ENCODE assay signal across 8 cellular contexts in genomic region chr9:128192601-128193371, GRCh38. TPM values are rescaled to one million over a fixed set of nuclear protein-coding genes. Genes with fewer than 3 reads are reported as not detected.
DNase-seq lines count a peak whose midpoint lies in the region; ATAC-seq, FAIRE-seq and TF ChIP-seq lines count a peak whose summit lies in the region.

No MANE protein-coding gene starts in this region.

- H3K36me3 Mint-ChIP-seq in WTC11 (peaks cover 13% of the 10 kb centered on the region), neural crest cell (ENCODE audit: low read depth) (peaks cover 14% of the 10 kb centered on the region)

- H3K9me3 Mint-ChIP-seq in WTC11 (no peaks in the 10 kb centered on the region), neural crest cell (no peaks in the 10 kb centered on the region)

- peaks cover 10% of the 10 kb centered on the region for H3K27me3 Mint-ChIP-seq in WTC11 (ENCODE audit: low read depth)
- no peaks in the 10 kb centered on the region for H3K27me3 Mint-ChIP-seq in neural crest cell (ENCODE audit: low read depth)

- in situ Hi-C loops in GM13976 (cut with MboI; ENCODE audit: low sequenced_read_pairs, unreplicated experiment) = no loop called here

- POLR2A ChIA-PET in WTC11 (lab: Charles Lee) = interaction anchor here (0.6 kb wide), 1 partner anchor 254 kb away, joined by 3 read pairs; no protein-coding TSS in a partner anchor

- H3K4me3 Mint-ChIP-seq in WTC11 = peak overlapping the region; percentile 39
- peak overlapping the region; percentile 76 for H3K4me3 Mint-ChIP-seq in neural crest cell

- TF ChIP-seq CTCF in GM13976 (IDR thresholded peaks at IDR 0.05; ENCODE audit: borderline replicate concordance, control extremely low read depth, extremely low read depth, insufficient read depth, missing control alignments) (peak; percentile 63), WTC11 (IDR thresholded peaks at IDR 0.05) (no peak), fibroblast of the aortic adventitia (IDR thresholded peaks at IDR 0.05; ENCODE audit: insufficient read depth, low read length) (no peak), neural crest cell (conservative IDR thresholded peaks at IDR 0.05) (no peak)

- DNase-seq in AG08395 (ENCODE audit: low spot score) = peak; percentile 90
- DNase-seq in GM13976 (ENCODE audit: low spot score) = peak; percentile 64
- DNase-seq in NCI-H2029 treated with DMSO at 0.1 percent for 48 hours (lab: John Stamatoyannopoulos, UW) = peak; percentile 78
- peak; percentile 30 for DNase-seq in WTC11 (ENCODE audit: low spot score)
- peak; percentile 89 for DNase-seq in fibroblast of the aortic adventitia (ENCODE audit: low read depth)
- DNase-seq in neural crest cell (ENCODE audit: low read depth, low spot score) = no peak
- no peak for DNase-seq in urothelium cell line (ENCODE audit: low spot score)

- ATAC-seq in WTC11 (no peak), GM19395 (IDR thresholded peaks at IDR 0.05; ENCODE audit: unreplicated experiment) (no peak)

- peak overlapping the region; percentile 44 for H3K4me3 ChIP-seq in fibroblast of the aortic adventitia (ENCODE audit: low read depth, low read length)

- H3K4me1 Mint-ChIP-seq in WTC11 (peaks cover 11% of the 10 kb centered on the region), neural crest cell (peaks cover 22% of the 10 kb centered on the region)

- H3K27ac Mint-ChIP-seq in WTC11 (no peak overlapping the region; the same call in 1 of the 2 replicates), neural crest cell (ENCODE audit: unreplicated experiment) (peak overlapping the region; percentile 78)

- CTCF ChIA-PET in WTC11 (lab: Charles Lee) = interaction anchor here (0.8 to 3.6 kb wide), 9 partner anchors 9 to 246 kb away, joined by 3 to 18 read pairs (median 4); partner anchors contain the start of gene DNM1

- FAIRE-seq in urothelium cell line (lab: Jason Lieb, UNC) = no peak

TF ChIP-seq in WTC11, 78 proteins besides CTCF, POLR2A, EP300 and RAD21:
- TF ChIP-seq MAX (CRISPR knock-in tag; IDR thresholded peaks at IDR 0.05) (0 out of 2 replicates have a peak, but pooled peaks have one; percentile 7), JAZF1 (CRISPR knock-in tag; IDR thresholded peaks at IDR 0.05) (no peak)

RNA-seq across cellular contexts. Expression of gene CIZ1, which starts 1.4 kb away (rescaled TPM):
- total RNA-seq in WTC11 (2021) (86.1 to 90.6 TPM (median 90.2 TPM) in 3 replicates), fibroblast of the aortic adventitia (ENCODE audit: low replicate concordance) (47.8 and 49.6 TPM in 2 replicates), neural crest cell (201 and 226 TPM in 2 replicates)

RNA-seq across cellular contexts. Expression of gene DNM1, which starts 10.4 kb away (rescaled TPM):
- total RNA-seq in WTC11 (2021) (79.0 to 105 TPM (median 92.4 TPM) in 3 replicates), fibroblast of the aortic adventitia (ENCODE audit: low replicate concordance) (28.0 and 57.4 TPM in 2 replicates), neural crest cell (84.0 and 87.2 TPM in 2 replicates)

RNA-seq across cellular contexts. Expression of gene BBLN, which starts 32.7 kb away (rescaled TPM):
- total RNA-seq in WTC11 (2021) (77.1 to 86.9 TPM (median 86.6 TPM) in 3 replicates), fibroblast of the aortic adventitia (ENCODE audit: low replicate concordance) (37.4 and 63.4 TPM in 2 replicates), neural crest cell (80.6 and 82.5 TPM in 2 replicates)

RNA-seq across cellular contexts. Expression of gene LCN2, which starts 43.5 kb away (rescaled TPM):
- 1.0 to 3.0 TPM (median 1.3 TPM) in 3 replicates for total RNA-seq in WTC11 (2021)
- not detected in 2 replicates for total RNA-seq in fibroblast of the aortic adventitia (ENCODE audit: low replicate concordance)
- not detected in 2 replicates for total RNA-seq in neural crest cell

Comparison
In these comparisons a context has a peak if more than half of its experiments do, and no peak if none do; other contexts are left out.
1. DNase-seq: peak in AG08395 (single experiment), GM13976 (single experiment), NCI-H2029 treated with DMSO at 0.1 percent for 48 hours (single experiment), WTC11 (single experiment) and fibroblast of the aortic adventitia (single experiment); none in neural crest cell (single experiment) and urothelium cell line (single experiment).